9 cellular contexts compared by ENCODE assay signal in the genomic region with DNA sequence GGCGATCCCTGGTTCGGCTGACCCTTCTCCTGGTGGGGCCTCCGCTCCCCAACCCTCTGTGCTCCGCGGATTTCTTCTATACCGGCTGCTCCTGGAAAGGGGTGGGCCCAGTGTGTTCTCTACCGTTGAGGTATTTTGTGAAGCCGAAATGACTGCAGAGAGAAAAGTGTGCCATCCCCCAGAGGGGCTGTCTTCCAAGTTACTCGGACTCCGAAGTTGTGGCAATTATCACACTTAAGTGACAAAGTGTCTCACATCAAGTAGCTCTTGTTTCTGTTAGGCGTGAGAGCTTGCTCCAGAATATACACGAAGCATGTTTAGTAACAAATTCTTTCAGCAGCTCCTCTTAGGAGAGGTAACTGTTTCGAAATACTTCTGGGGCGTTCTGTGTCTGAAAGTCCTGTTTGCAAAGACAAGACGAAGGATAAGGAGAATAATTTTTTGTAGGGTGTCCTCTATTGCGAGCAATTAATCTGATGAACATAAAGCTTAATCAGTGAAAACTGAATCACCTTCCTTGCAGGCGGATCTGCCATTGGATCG. TPM values are rescaled to one million over a fixed set of nuclear protein-coding genes. Genes with fewer than 3 reads are reported as not detected.
DNase-seq lines count a peak whose midpoint lies in the region; ATAC-seq and TF ChIP-seq lines count a peak whose summit lies in the region.
"Had no signal": no experiment of that assay in that cellular context is flagged by ENCODE, and none has a peak within 500 bp of the region (broad histone marks: within the 10 kb centered on the region; RNA-seq: fewer than 3 reads in every experiment).

No MANE protein-coding gene starts in this region.

- CTCF ChIA-PET in SK-N-SH (lab: Yijun Ruan, JAX): interaction anchor here (1.8 kb wide), 1 partner anchor 65 kb away, joined by 6 read pairs; no protein-coding TSS in a partner anchor

- H3K9ac ChIP-seq in SK-N-SH: peak overlapping the region; percentile 95

- H3K9me3 ChIP-seq in SK-N-SH (no peaks in the 10 kb centered on the region), testis (no peaks in the 10 kb centered on the region)

- peak overlapping the region; percentile 99 for H3K4me3 Mint-ChIP-seq in activated naive CD8-positive, alpha-beta T cell treated with anti-CD3 and anti-CD28 coated beads, Interleukin-2, amount 10 ng/mL, durations not matched to agents 7 days and 5 days

- TF ChIP-seq CTCF in SK-N-SH (IDR thresholded peaks at IDR 0.05): no peak
- TF ChIP-seq CTCF in testis (IDR thresholded peaks at IDR 0.05): no peak

- H3K4me3 ChIP-seq in SK-N-SH (ENCODE audit: low read depth in 2 of 2, low read length in 1 of 2) (peak overlapping the region; percentile 76 to 77), testis (peak overlapping the region; percentile 94 to 100)

- TF ChIP-seq POLR2A in testis (IDR thresholded peaks at IDR 0.05): no peak

- H3K27me3 ChIP-seq in SK-N-SH (ENCODE audit: insufficient read depth): no peaks in the 10 kb centered on the region
- H3K27me3 ChIP-seq in testis: no peaks in the 10 kb centered on the region

- peaks cover 89% of the 10 kb centered on the region for H3K79me2 ChIP-seq in SK-N-SH (ENCODE audit: insufficient read depth)

- H3K27ac Mint-ChIP-seq in activated naive CD8-positive, alpha-beta T cell treated with anti-CD3 and anti-CD28 coated beads, Interleukin-2, amount 10 ng/mL, durations not matched to agents 7 days and 5 days: peak overlapping the region; percentile 100

- H3F3A ChIP-seq in SK-N-SH (replicated peaks; ENCODE audit: insufficient read depth): no peaks in the 10 kb centered on the region

- intact Hi-C loops in testis (cut with DNase I; ENCODE audit: low total_unique reads): no loop called here

- H3K36me3 ChIP-seq in SK-N-SH (replicated peaks in 1 of 2; ENCODE audit: control insufficient read depth in 1 of 2, insufficient read depth in 2 of 2, low read length in 1 of 2) (peaks cover 0 to 13% of the 10 kb centered on the region in 2 experiments), testis (ENCODE audit: low read depth, missing control alignments) (no peaks in the 10 kb centered on the region)

- H3K4me2 ChIP-seq in SK-N-SH: peak overlapping the region; percentile 71

- H4K20me1 ChIP-seq in SK-N-SH (ENCODE audit: insufficient read depth): peaks cover 28% of the 10 kb centered on the region; the same call in 1 of the 2 replicates

- H3K9me2 ChIP-seq in SK-N-SH: no peaks in the 10 kb centered on the region

- no peaks in the 10 kb centered on the region for H3K27me3 Mint-ChIP-seq in activated naive CD8-positive, alpha-beta T cell treated with anti-CD3 and anti-CD28 coated beads, Interleukin-2, amount 10 ng/mL, durations not matched to agents 7 days and 5 days

- no peaks in the 10 kb centered on the region for H3K9me3 Mint-ChIP-seq in activated naive CD8-positive, alpha-beta T cell treated with anti-CD3 and anti-CD28 coated beads, Interleukin-2, amount 10 ng/mL, durations not matched to agents 7 days and 5 days

- no peak for TF ChIP-seq RAD21 in SK-N-SH (IDR thresholded peaks at IDR 0.05; ENCODE audit: low read length)

- H3K27ac ChIP-seq in SK-N-SH (ENCODE audit: low read depth in 2 of 2, low read length in 1 of 2) (peak overlapping the region; percentile 74 to 93), testis (peak overlapping the region; percentile 99 to 100)

- peaks cover 9% of the 10 kb centered on the region for H3K36me3 Mint-ChIP-seq in activated naive CD8-positive, alpha-beta T cell treated with anti-CD3 and anti-CD28 coated beads, Interleukin-2, amount 10 ng/mL, durations not matched to agents 7 days and 5 days

- ATAC-seq in SK-N-SH treated with all-trans-retinoic acid at 6 μM for 48 hours: no peak
- no peak for ATAC-seq in activated naive CD8-positive, alpha-beta T cell treated with anti-CD3 and anti-CD28 coated beads, Interleukin-2, amount 10 ng/mL, durations not matched to agents 7 days and 5 days (ENCODE audit: low read depth)
- ATAC-seq in GM21381 (IDR thresholded peaks at IDR 0.05; ENCODE audit: unreplicated experiment): no peak
- no peak for ATAC-seq in HG03571 (IDR thresholded peaks at IDR 0.05; ENCODE audit: unreplicated experiment)

- H3K4me1 Mint-ChIP-seq in activated naive CD8-positive, alpha-beta T cell treated with anti-CD3 and anti-CD28 coated beads, Interleukin-2, amount 10 ng/mL, durations not matched to agents 7 days and 5 days: peaks cover 36% of the 10 kb centered on the region

- no peak for TF ChIP-seq EP300 in SK-N-SH (IDR thresholded peaks at IDR 0.05; ENCODE audit: borderline replicate concordance in 1 of 2, low read depth in 1 of 2, low read length in 1 of 2)

- H3K4me1 ChIP-seq in SK-N-SH (ENCODE audit: control insufficient read depth in 1 of 2, insufficient read depth in 2 of 2, low read depth in 1 of 2, low read length in 1 of 2) (peaks cover 0 to 9% of the 10 kb centered on the region in 2 experiments; a peak in 3 of 4 replicates), testis (peaks cover 39% of the 10 kb centered on the region)

- peak overlapping the region; percentile 66; the same call in 1 of the 2 replicates for H2AFZ ChIP-seq in SK-N-SH (ENCODE audit: low read depth)

- POLR2A ChIA-PET in SK-N-SH (lab: Yijun Ruan, JAX): interaction anchor here (0.6 to 1.2 kb wide), 2 partner anchors 9 to 42 kb away, joined by 3 read pairs; no protein-coding TSS in a partner anchor
- POLR2A ChIA-PET in activated naive CD8-positive, alpha-beta T cell treated with anti-CD3 and anti-CD28 coated beads, Interleukin-2, amount 10 ng/mL, durations not matched to agents 7 days and 5 days (lab: Charles Lee): interaction anchor here (0.6 to 2.2 kb wide), 14 partner anchors 10 to 589 kb away, joined by 3 to 11 read pairs (median 5); partner anchors contain the start of genes MRTFA, RANGAP1, RBX1 and SLC25A17

- WGBS in SK-N-SH (ENCODE audit: low lambda C conversion rate): 4% methylated on average over 11 of the region's 18 CpGs
- 2 to 4% methylated on average over 11 to 18 of the region's 18 CpGs for WGBS in testis, 2 donors

- no peak for DNase-seq in SK-N-SH
- no peak for DNase-seq in activated naive CD8-positive, alpha-beta T cell treated with anti-CD3 and anti-CD28 coated beads, Interleukin-2, amount 10 ng/mL, durations not matched to agents 7 days and 5 days
- DNase-seq in iris pigment epithelial cell (ENCODE audit: low read depth): peak; percentile 44
- no peak for DNase-seq in testis
- no peak for DNase-seq in NCI-H748 treated with DMSO at 0.1 percent for 48 hours (lab: John Stamatoyannopoulos, UW)

TF ChIP-seq in SK-N-SH, 30 proteins besides CTCF, POLR2A, EP300 and RAD21 (continues in another document):
- TF ChIP-seq, protein P1, sequence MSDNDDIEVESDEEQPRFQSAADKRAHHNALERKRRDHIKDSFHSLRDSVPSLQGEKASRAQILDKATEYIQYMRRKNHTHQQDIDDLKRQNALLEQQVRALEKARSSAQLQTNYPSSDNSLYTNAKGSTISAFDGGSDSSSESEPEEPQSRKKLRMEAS (IDR thresholded peaks at IDR 0.05; ENCODE audit: low read depth): no peak
- no peak for TF ChIP-seq FOXM1 (IDR thresholded peaks at IDR 0.05; ENCODE audit: low read depth)

TF ChIP-seq in SK-N-SH treated with all-trans-retinoic acid at 6 μM for 48 hours, 23 proteins besides CTCF, POLR2A, EP300 and RAD21 (continues in another document):
- no peak for TF ChIP-seq ZNF8 (CRISPR knock-in tag; IDR thresholded peaks at IDR 0.05)
- no peak for TF ChIP-seq ZNF70 (CRISPR knock-in tag; IDR thresholded peaks at IDR 0.05)
- no peak for TF ChIP-seq OSR1 (CRISPR knock-in tag; IDR thresholded peaks at IDR 0.05)
- TF ChIP-seq BACH2 (CRISPR knock-in tag; IDR thresholded peaks at IDR 0.05; ENCODE audit: borderline replicate concordance): no peak
- TF ChIP-seq ISL1 (CRISPR knock-in tag; IDR thresholded peaks at IDR 0.05): no peak

RNA-seq across cellular contexts. Expression of gene XPNPEP3, which starts 0.4 kb away (rescaled TPM):
- polyA plus RNA-seq in SK-N-SH (2012; rRNA removed) (8.6 and 10.7 TPM in 2 replicates), testis (ENCODE audit: insufficient read depth, low read depth, low replicate concordance) (43.5 TPM)
- 8.5 and 8.6 TPM in 2 replicates for polyA plus RNA-seq in SK-N-SH (2012; cell fraction: cytosol; rRNA removed)
- 10.2 and 15.8 TPM in 2 replicates for polyA plus RNA-seq in SK-N-SH (2012; cell fraction: nucleus; rRNA removed)
- total RNA-seq in activated naive CD8-positive, alpha-beta T cell treated with anti-CD3 and anti-CD28 coated beads, Interleukin-2, amount 10 ng/mL, durations not matched to agents 7 days and 5 days: 10 to 100 TPM; 14.7 to 15.1 TPM
- 10 to 100 TPM; 29.5 to 46.5 TPM for total RNA-seq in testis

RNA-seq across cellular contexts. Expression of gene ST13, which starts 0.9 kb away (rescaled TPM):
- polyA plus RNA-seq in SK-N-SH (2012; rRNA removed) (66.0 and 72.3 TPM in 2 replicates), testis (ENCODE audit: insufficient read depth, low read depth, low replicate concordance) (345 TPM)
- 85.1 and 117 TPM in 2 replicates for polyA plus RNA-seq in SK-N-SH (2012; cell fraction: cytosol; rRNA removed)
- polyA plus RNA-seq in SK-N-SH (2012; cell fraction: nucleus; rRNA removed): 14.9 and 34.6 TPM in 2 replicates
- 100 to 1,000 TPM; 131 to 138 TPM for total RNA-seq in activated naive CD8-positive, alpha-beta T cell treated with anti-CD3 and anti-CD28 coated beads, Interleukin-2, amount 10 ng/mL, durations not matched to agents 7 days and 5 days
- total RNA-seq in testis: 100 to 1,000 TPM; 139 to 149 TPM

RNA-seq across cellular contexts. Expression of gene DNAJB7, which starts 4.5 kb away (rescaled TPM):
- polyA plus RNA-seq in SK-N-SH (2012; rRNA removed) (not detected in 2 replicates), testis (ENCODE audit: insufficient read depth, low read depth, low replicate concordance) (3.8 TPM)
- polyA plus RNA-seq in SK-N-SH (2012; cell fraction: cytosol; rRNA removed): not detected in 2 replicates
- not detected in 2 replicates for polyA plus RNA-seq in SK-N-SH (2012; cell fraction: nucleus; rRNA removed)
- total RNA-seq in activated naive CD8-positive, alpha-beta T cell treated with anti-CD3 and anti-CD28 coated beads, Interleukin-2, amount 10 ng/mL, durations not matched to agents 7 days and 5 days: not detected
- 1 to 10 TPM; 3.3 to 9.5 TPM for total RNA-seq in testis
- total RNA-seq: Daoy had no signal

RNA-seq across cellular contexts. Expression of gene SLC25A17, which starts 38.2 kb away (rescaled TPM):
- polyA plus RNA-seq in SK-N-SH (2012; rRNA removed) (11.1 and 18.9 TPM in 2 replicates), testis (ENCODE audit: insufficient read depth, low read depth, low replicate concordance) (42.8 TPM)
- 15.8 and 16.6 TPM in 2 replicates for polyA plus RNA-seq in SK-N-SH (2012; cell fraction: cytosol; rRNA removed)
- polyA plus RNA-seq in SK-N-SH (2012; cell fraction: nucleus; rRNA removed): 8.8 and 18.5 TPM in 2 replicates
- 10 to 100 TPM; 17.8 to 20.6 TPM for total RNA-seq in activated naive CD8-positive, alpha-beta T cell treated with anti-CD3 and anti-CD28 coated beads, Interleukin-2, amount 10 ng/mL, durations not matched to agents 7 days and 5 days
- 10 to 100 TPM; 33.8 to 36.1 TPM for total RNA-seq in testis

Comparison
In these comparisons a context has a peak if more than half of its experiments do, and no peak if none do; other contexts are left out.
1. RNA of gene DNAJB7, which starts 4.5 kb away (total RNA-seq): 3.3 to 9.5 TPM in testis; not detected in activated naive CD8-positive, alpha-beta T cell treated with anti-CD3 and anti-CD28 coated beads, Interleukin-2, amount 10 ng/mL, durations not matched to agents 7 days and 5 days; every median in the first group is over 4 times any median in the second.